8 cellular contexts compared by ENCODE assay signal in the genomic region with DNA sequence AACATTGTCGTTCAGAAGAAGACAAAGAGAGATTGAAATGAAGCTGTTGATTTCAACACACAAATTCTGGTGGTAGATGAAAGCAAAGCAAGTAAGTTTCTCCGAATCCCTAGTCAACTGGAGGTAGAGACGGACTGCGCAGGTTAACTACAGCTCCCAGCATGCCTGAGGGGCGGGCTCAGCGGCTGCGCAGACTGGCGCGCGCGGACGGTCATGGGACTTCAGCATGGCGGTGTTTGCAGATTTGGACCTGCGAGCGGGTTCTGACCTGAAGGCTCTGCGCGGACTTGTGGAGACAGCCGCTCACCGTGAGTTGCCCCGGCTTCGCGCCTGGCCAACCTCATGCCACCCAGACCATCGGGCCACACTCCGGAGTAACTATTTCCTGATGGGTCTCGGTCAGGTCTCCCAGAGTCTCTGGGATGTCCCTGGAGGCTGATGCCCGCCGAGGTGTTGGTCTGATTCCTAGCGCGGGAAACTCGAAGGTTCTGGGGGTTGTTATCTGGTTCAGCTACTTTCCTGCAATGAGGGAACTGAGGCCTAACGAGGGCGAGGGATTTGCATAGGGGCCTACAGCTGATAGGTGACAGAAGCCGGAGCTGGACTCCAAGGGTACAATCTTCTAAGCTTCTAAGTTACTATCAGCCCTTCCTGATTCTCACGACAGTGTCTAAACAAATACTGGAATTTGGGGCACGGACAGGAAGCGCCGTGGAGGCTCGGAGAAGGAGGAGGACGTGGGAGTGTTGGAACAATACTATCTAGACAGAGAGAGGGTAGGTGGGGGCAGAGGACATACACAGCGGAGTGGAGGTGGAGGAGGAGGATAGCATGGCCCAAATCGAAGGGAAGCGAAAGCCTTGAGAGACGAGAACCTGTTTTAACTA. TPM values are rescaled to one million over a fixed set of nuclear protein-coding genes. Genes with fewer than 3 reads are reported as not detected.
DNase-seq lines count a peak whose midpoint lies in the region; ATAC-seq and TF ChIP-seq lines count a peak whose summit lies in the region.

A gene (plus strand): TSS at position 214 of the 887 bp plus-strand sequence. CDS start 13 bp downstream, at position 227.

- peak within 1 kb of the TSS; percentile 83 for H3K4me3 ChIP-seq in OCI-LY1 (ENCODE audit: low read depth, low read length, poor library complexity, severe bottlenecking)

- peak within 1 kb of the TSS; percentile 82 for H3K27ac Mint-ChIP-seq in endothelial cell (ENCODE audit: unreplicated experiment)
- H3K27ac Mint-ChIP-seq in mesothelial cell of epicardium, result peak within 1 kb of the TSS; percentile 96

- peak; percentile 87 for ATAC-seq in GM19468 (IDR thresholded peaks at IDR 0.05; ENCODE audit: extremely low read depth, unreplicated experiment)

- H3K4me1 ChIP-seq in OCI-LY1 (ENCODE audit: insufficient read depth, low read length, severe bottlenecking), result peaks cover 15% of the 10 kb centered on the region

- H3F3A ChIP-seq in OCI-LY1 (ENCODE audit: insufficient read depth, low read length), result no peaks in the 10 kb centered on the region

- peaks cover 13% of the 10 kb centered on the region for H3K36me3 ChIP-seq in OCI-LY1 (ENCODE audit: insufficient read depth, low read length)

- H3K4me3 Mint-ChIP-seq in endothelial cell (ENCODE audit: unreplicated experiment), result peak within 1 kb of the TSS; percentile 92
- H3K4me3 Mint-ChIP-seq in mesothelial cell of epicardium, result peak within 1 kb of the TSS; percentile 97

- peak within 1 kb of the TSS; percentile 79 for H3K9ac ChIP-seq in OCI-LY1 (ENCODE audit: low read length)

- H3K79me2 ChIP-seq in OCI-LY1 (ENCODE audit: insufficient read depth, low read length), result peaks cover 9% of the 10 kb centered on the region; the same call in 1 of the 2 replicates

- H2AFZ ChIP-seq in OCI-LY1 (ENCODE audit: low read length), result peak within 1 kb of the TSS; percentile 86

- peak within 1 kb of the TSS; percentile 84 for H3K4me2 ChIP-seq in OCI-LY1 (ENCODE audit: low read length)

- H3K36me3 Mint-ChIP-seq in endothelial cell (ENCODE audit: low read depth, unreplicated experiment), result peaks cover 14% of the 10 kb centered on the region
- H3K36me3 Mint-ChIP-seq in mesothelial cell of epicardium, result peaks cover 11% of the 10 kb centered on the region

- TF ChIP-seq CTCF in OCI-LY1 (IDR thresholded peaks at IDR 0.05; ENCODE audit: low read length) (no peak), endothelial cell (IDR thresholded peaks at IDR 0.05; ENCODE audit: unreplicated experiment) (no peak), mesothelial cell of epicardium (IDR thresholded peaks at IDR 0.05; ENCODE audit: unreplicated experiment) (no peak)

- H3K9me3 Mint-ChIP-seq in endothelial cell (ENCODE audit: unreplicated experiment) (peaks cover 9% of the 10 kb centered on the region), mesothelial cell of epicardium (peaks cover 10% of the 10 kb centered on the region)

- no peaks in the 10 kb centered on the region for H3K27me3 ChIP-seq in OCI-LY1 (ENCODE audit: insufficient read depth, low read length)

- no peaks in the 10 kb centered on the region for H3K9me2 ChIP-seq in OCI-LY1 (ENCODE audit: low read depth, low read length)

- DNase-seq in COLO829 (ENCODE audit: low spot score) (peak; percentile 86), HS-27A (ENCODE audit: low read depth) (peak; percentile 35), endothelial cell (ENCODE audit: low spot score) (peak; percentile 85), mesothelial cell of epicardium (ENCODE audit: low spot score in 2 of 2, unreplicated experiment in 2 of 2) (peak; percentile 61 to 85)
- peak; percentile 90 for DNase-seq in activated CD8-positive, alpha-beta memory T cell treated with anti-CD3 and anti-CD28 coated beads, Interleukin-2, amount 50 U/mL, for 48 hours
- DNase-seq in stimulated activated CD8-positive, alpha-beta memory T cell treated with anti-CD3 and anti-CD28 coated beads, Interleukin-2, amount 100 ng/mL, for 48 hours (ENCODE audit: low read depth in 2 of 2), result peak; percentile 73 to 79

- no peaks in the 10 kb centered on the region for H4K20me1 ChIP-seq in OCI-LY1 (ENCODE audit: insufficient read depth, low read length)

- H3K4me1 Mint-ChIP-seq in endothelial cell (ENCODE audit: unreplicated experiment) (peaks cover 16% of the 10 kb centered on the region), mesothelial cell of epicardium (peaks cover 21% of the 10 kb centered on the region)

- 0 out of 2 replicates have a peak, but pooled peaks cover 4% of the 10 kb centered on the region for H3K9me3 ChIP-seq in OCI-LY1 (ENCODE audit: low read length)

- H3K27me3 Mint-ChIP-seq in endothelial cell (ENCODE audit: unreplicated experiment), result peaks cover 1% of the 10 kb centered on the region
- peaks cover 16% of the 10 kb centered on the region for H3K27me3 Mint-ChIP-seq in mesothelial cell of epicardium (ENCODE audit: low read depth)

- peak within 1 kb of the TSS; percentile 58 for H3K27ac ChIP-seq in OCI-LY1 (ENCODE audit: low read depth, low read length, poor library complexity, severe bottlenecking)

RNA-seq across cellular contexts. Expression of the gene that starts here (rescaled TPM):
- total RNA-seq in endothelial cell (ENCODE audit: unreplicated experiment) (53.0 TPM), mesothelial cell of epicardium (35.4 to 41.9 TPM (median 39.1 TPM) in 3 replicates)

Comparison
In these comparisons a context has a peak if more than half of its experiments do, and no peak if none do; other contexts are left out.
1. Peak in every context shown above with its lines: DNase-seq, ATAC-seq, H3K4me3 ChIP-seq and H3K27ac ChIP-seq.
2. DNase-seq: peak in every context shown above with its lines; median percentile 90 in activated CD8-positive, alpha-beta memory T cell treated with anti-CD3 and anti-CD28 coated beads, Interleukin-2, amount 50 U/mL, for 48 hours; 86 in COLO829; 85 in endothelial cell; 76 in stimulated activated CD8-positive, alpha-beta memory T cell treated with anti-CD3 and anti-CD28 coated beads, Interleukin-2, amount 100 ng/mL, for 48 hours; 73 in mesothelial cell of epicardium; 35 in HS-27A.